In genomic region chr22:30386608-30386959, GRCh38 we compare ENCODE assay signal across 8 cellular contexts. TPM values are rescaled to one million over a fixed set of nuclear protein-coding genes. Genes with fewer than 3 reads are reported as not detected.
DNase-seq lines count a peak whose midpoint lies in the region; ATAC-seq and TF ChIP-seq lines count a peak whose summit lies in the region.

No MANE protein-coding gene starts in this region.

- TF ChIP-seq RAD21 in IMR-90 (IDR thresholded peaks at IDR 0.05; ENCODE audit: low read length): no peak

- peak overlapping the region; percentile 98 for H2AK9ac ChIP-seq in IMR-90 (replicated peaks; ENCODE audit: low read depth, low read length, poor library complexity)

- peak overlapping the region; percentile 97 for H4K8ac ChIP-seq in IMR-90 (ENCODE audit: low read depth in 2 of 2, low read length in 2 of 2)

- H3K27me3 ChIP-seq in IMR-90 (ENCODE audit: control insufficient read depth, insufficient read depth, low read length): no peaks in the 10 kb centered on the region

- H3K36me3 ChIP-seq in IMR-90 (ENCODE audit: control insufficient read depth, insufficient read depth, low read length): peaks cover 22% of the 10 kb centered on the region

- POLR2A ChIA-PET in IMR-90 (lab: Charles Lee; ENCODE audit: unreplicated experiment): no interaction called here
- POLR2A ChIA-PET in naive thymus-derived CD8-positive, alpha-beta T cell (lab: Charles Lee): interaction anchor here (1.2 to 14.3 kb wide), 6 partner anchors 30 to 123 kb away, joined by 4 to 198 read pairs (median 8); partner anchors contain the start of genes CASTOR1, CCDC157, MTFP1 and SF3A1

- H3K9me1 ChIP-seq in IMR-90 (ENCODE audit: insufficient read depth, low read length): peaks cover 7% of the 10 kb centered on the region

- in situ Hi-C loops in IMR-90 (cut with MboI; ENCODE audit: low sequenced_read_pairs): no loop called here

- intact Hi-C loops in IMR-90 (cut with micrococcal nuclease): loop anchor here (2.0 kb wide), 3 partner anchors 36 to 278 kb away; no protein-coding TSS in a partner anchor

- no peaks in the 10 kb centered on the region for H3K36me3 Mint-ChIP-seq in naive thymus-derived CD8-positive, alpha-beta T cell

- CTCF ChIA-PET in IMR-90 (lab: Yijun Ruan, JAX): no interaction called here

- TF ChIP-seq CTCF in AG10803 (conservative IDR thresholded peaks at IDR 0.05; ENCODE audit: low read length): no peak; the same call in 1 of the 2 replicates
- no peak for TF ChIP-seq CTCF in IMR-90 (conservative IDR thresholded peaks at IDR 0.05; ENCODE audit: low read depth, low read length)
- TF ChIP-seq CTCF in coronary artery (IDR thresholded peaks at IDR 0.05): no peak

- peak overlapping the region; percentile 62 for H4K5ac ChIP-seq in IMR-90 (ENCODE audit: low read depth, low read length)

- TF ChIP-seq POLR2A in IMR-90 (IDR thresholded peaks at IDR 0.05; ENCODE audit: low read depth, low read length): no peak

- ATAC-seq in IMR-90 (ENCODE audit: low read depth): peak; percentile 1; the same call in 1 of the 2 replicates
- ATAC-seq in naive thymus-derived CD8-positive, alpha-beta T cell: no peak
- no peak for ATAC-seq in HG02610 (IDR thresholded peaks at IDR 0.05; ENCODE audit: unreplicated experiment)
- no peak for ATAC-seq in GM19324 (IDR thresholded peaks at IDR 0.05; ENCODE audit: low FRiP score, unreplicated experiment)

- H3K27me3 Mint-ChIP-seq in naive thymus-derived CD8-positive, alpha-beta T cell: no peaks in the 10 kb centered on the region

- H2AFZ ChIP-seq in IMR-90 (replicated peaks; ENCODE audit: low read length, poor library complexity): peak overlapping the region; percentile 99

- peak overlapping the region; percentile 93 for H3K9ac ChIP-seq in IMR-90 (ENCODE audit: low read depth, low read length)

- dilution Hi-C loops in IMR-90 (cut with HindIII; ENCODE audit: low sequenced_read_pairs, unreplicated experiment): no loop called here

- H3K14ac ChIP-seq in IMR-90 (replicated peaks; ENCODE audit: low read depth, low read length): peak overlapping the region; percentile 98

- H4K91ac ChIP-seq in IMR-90 (ENCODE audit: insufficient read depth, low read depth, low read length): peak overlapping the region; percentile 81

- H3K18ac ChIP-seq in IMR-90 (ENCODE audit: low read depth, low read length): peak overlapping the region; percentile 24

- H3K4me3 ChIP-seq in AG10803 (ENCODE audit: low read length): peak overlapping the region; percentile 74
- peak overlapping the region; percentile 75 for H3K4me3 ChIP-seq in IMR-90 (ENCODE audit: insufficient read depth, low read depth, low read length)
- peak overlapping the region; percentile 78 for H3K4me3 ChIP-seq in coronary artery

- H3K4me1 ChIP-seq in IMR-90 (ENCODE audit: control insufficient read depth, insufficient read depth, low read length): peaks cover 12% of the 10 kb centered on the region

- H3K27ac ChIP-seq in IMR-90 (ENCODE audit: insufficient read depth, low read length) (peak overlapping the region; percentile 85), coronary artery (peak overlapping the region; percentile 50 to 93)

- H3K4me3 Mint-ChIP-seq in naive thymus-derived CD8-positive, alpha-beta T cell: peak overlapping the region; percentile 61 to 91 (median 75)

- H4K20me1 ChIP-seq in IMR-90 (ENCODE audit: insufficient read depth, low read length): no peaks in the 10 kb centered on the region

- peak overlapping the region; percentile 70; the same call in 1 of the 2 replicates for H2BK120ac ChIP-seq in IMR-90 (ENCODE audit: low read depth, low read length)

- no peaks in the 10 kb centered on the region for H3K9me3 ChIP-seq in IMR-90 (ENCODE audit: control insufficient read depth, insufficient read depth, low read length)

- peaks cover 12 to 21% (median 18%) of the 10 kb centered on the region in 4 donors for H3K4me1 Mint-ChIP-seq in naive thymus-derived CD8-positive, alpha-beta T cell

- peak overlapping the region; percentile 96 for H3K4me2 ChIP-seq in IMR-90 (ENCODE audit: low read depth, low read length)

- BruUV-seq in IMR-90 (replicated peaks; lab: Mats Ljungman, UMichigan): no TSS peak

- H3K4ac ChIP-seq in IMR-90 (ENCODE audit: low read depth, low read length): peak overlapping the region; percentile 92

- H3K79me1 ChIP-seq in IMR-90 (ENCODE audit: low read depth in 1 of 2, low read length in 2 of 2): peaks cover 11 to 17% of the 10 kb centered on the region in 2 experiments

- no peak overlapping the region for H2BK15ac ChIP-seq in IMR-90 (ENCODE audit: low read depth, low read length)

- peak overlapping the region; percentile 99 for H2AK5ac ChIP-seq in IMR-90 (ENCODE audit: low read depth, low read length)

- DNase-seq in AG10803 (ENCODE audit: low read depth): no peak
- no peak for DNase-seq in IMR-90
- peak; percentile 79 for DNase-seq in coronary artery (ENCODE audit: low spot score)
- DNase-seq in naive thymus-derived CD8-positive, alpha-beta T cell: no peak
- DNase-seq in NCI-H1436 treated with DMSO at 0.1 percent for 48 hours (lab: John Stamatoyannopoulos, UW): no peak
- no peak for DNase-seq in NCI-H187 treated with DMSO at 0.1 percent for 48 hours (lab: John Stamatoyannopoulos, UW)

- peak overlapping the region; percentile 59 for H3K56ac ChIP-seq in IMR-90 (ENCODE audit: extremely low read depth, insufficient read depth, low read length)

- H3K9me3 Mint-ChIP-seq in naive thymus-derived CD8-positive, alpha-beta T cell: no peaks in the 10 kb centered on the region

- peak overlapping the region; percentile 64; the same call in 1 of the 2 replicates for H3K23ac ChIP-seq in IMR-90 (ENCODE audit: low read depth, low read length)

- 50% methylated on average over 4 of the region's 10 CpGs; no CpG with 5 or more reads in 1 of the 2 experiments for WGBS in IMR-90 (ENCODE audit: extremely low coverage in 2 of 2, insufficient read length in 1 of 2), 2 experiments

- peak overlapping the region; percentile 66 for H2BK5ac ChIP-seq in IMR-90 (ENCODE audit: low read depth, low read length, poor library complexity, severe bottlenecking)

- no peak overlapping the region for H2BK20ac ChIP-seq in IMR-90 (ENCODE audit: low read depth, low read length)

- H3K27ac Mint-ChIP-seq in naive thymus-derived CD8-positive, alpha-beta T cell: peak overlapping the region in 5 of 10 donors; percentile 1 to 88 (median 55)

TF ChIP-seq in IMR-90, 13 proteins besides CTCF, POLR2A, EP300 and RAD21:
- TF ChIP-seq MAZ (IDR thresholded peaks at IDR 0.05; ENCODE audit: borderline replicate concordance, low read depth, low read length): no peak
- TF ChIP-seq RCOR1 (IDR thresholded peaks at IDR 0.05; ENCODE audit: insufficient replicate concordance, low read length): no peak
- TF ChIP-seq ELK1 (IDR thresholded peaks at IDR 0.05; ENCODE audit: borderline replicate concordance, low read depth, low read length): no peak

RNA-seq across cellular contexts. Expression of gene RNF215, which starts 0.6 kb away (rescaled TPM):
- total RNA-seq in IMR-90 (2012; rRNA removed): 13.6 and 15.8 TPM in 2 replicates
- polyA plus RNA-seq in IMR-90 (2012; rRNA removed): 21.4 and 21.9 TPM in 2 replicates
- 12.5 and 16.5 TPM in 2 replicates for polyA plus RNA-seq in IMR-90 (2012; cell fraction: cytosol; rRNA removed)
- 74.1 and 148 TPM in 2 replicates for polyA plus RNA-seq in IMR-90 (2012; cell fraction: nucleus; rRNA removed; ENCODE audit: low replicate concordance)
- total RNA-seq in naive thymus-derived CD8-positive, alpha-beta T cell: 1 to 10 TPM; 5.6 to 6.2 TPM
- under 1 TPM; 0.14 to 0.44 (median 0.39) TPM for polyA plus RNA-seq in naive thymus-derived CD8-positive, alpha-beta T cell

RNA-seq across cellular contexts. Expression of gene SEC14L2, which starts 10.2 kb away (rescaled TPM):
- 37.8 and 54.8 TPM in 2 replicates for total RNA-seq in IMR-90 (2012; rRNA removed)
- polyA plus RNA-seq in IMR-90 (2012; rRNA removed): 24.0 and 38.7 TPM in 2 replicates
- polyA plus RNA-seq in IMR-90 (2012; cell fraction: cytosol; rRNA removed): 10.1 and 20.7 TPM in 2 replicates
- 57.9 and 59.4 TPM in 2 replicates for polyA plus RNA-seq in IMR-90 (2012; cell fraction: nucleus; rRNA removed; ENCODE audit: low replicate concordance)
- total RNA-seq in naive thymus-derived CD8-positive, alpha-beta T cell: 10 to 100 TPM; 17.8 to 19.9 TPM
- polyA plus RNA-seq in naive thymus-derived CD8-positive, alpha-beta T cell: 10 to 100 TPM; 16.8 to 25.9 (median 22.5) TPM

RNA-seq across cellular contexts. Expression of gene CCDC157, which starts 29.8 kb away (rescaled TPM):
- 0.83 and 0.90 TPM in 2 replicates for total RNA-seq in IMR-90 (2012; rRNA removed)
- 2.2 and 2.6 TPM in 2 replicates for polyA plus RNA-seq in IMR-90 (2012; rRNA removed)
- 2.1 and 2.8 TPM in 2 replicates for polyA plus RNA-seq in IMR-90 (2012; cell fraction: cytosol; rRNA removed)
- polyA plus RNA-seq in IMR-90 (2012; cell fraction: nucleus; rRNA removed; ENCODE audit: low replicate concordance): 3.1 and 7.3 TPM in 2 replicates
- 1 to 10 TPM; 2.8 to 4.1 TPM for total RNA-seq in naive thymus-derived CD8-positive, alpha-beta T cell
- polyA plus RNA-seq in naive thymus-derived CD8-positive, alpha-beta T cell: 1 to 10 TPM in 2 of 3 donors, under 1 TPM in 1; 0.66 to 2.5 (median 1.1) TPM

RNA-seq across cellular contexts. Expression of gene SF3A1, which starts 29.9 kb away (rescaled TPM):
- 36.9 and 49.7 TPM in 2 replicates for total RNA-seq in IMR-90 (2012; rRNA removed)
- 67.2 and 68.9 TPM in 2 replicates for polyA plus RNA-seq in IMR-90 (2012; rRNA removed)
- 118 and 156 TPM in 2 replicates for polyA plus RNA-seq in IMR-90 (2012; cell fraction: cytosol; rRNA removed)
- 109 and 114 TPM in 2 replicates for polyA plus RNA-seq in IMR-90 (2012; cell fraction: nucleus; rRNA removed; ENCODE audit: low replicate concordance)
- total RNA-seq in naive thymus-derived CD8-positive, alpha-beta T cell: 100 to 1,000 TPM; 313 to 314 TPM
- polyA plus RNA-seq in naive thymus-derived CD8-positive, alpha-beta T cell: 100 to 1,000 TPM in 1 of 3 donors, 10 to 100 TPM in 2; 66.5 to 119 (median 99.8) TPM

RNA-seq across cellular contexts. Expression of gene MTFP1, which starts 39.0 kb away (rescaled TPM):
- total RNA-seq in IMR-90 (2012; rRNA removed): 5.6 and 7.3 TPM in 2 replicates
- 7.7 and 8.1 TPM in 2 replicates for polyA plus RNA-seq in IMR-90 (2012; rRNA removed)
- 26.6 and 29.1 TPM in 2 replicates for polyA plus RNA-seq in IMR-90 (2012; cell fraction: cytosol; rRNA removed)
- 10.3 and 20.5 TPM in 2 replicates for polyA plus RNA-seq in IMR-90 (2012; cell fraction: nucleus; rRNA removed; ENCODE audit: low replicate concordance)
- total RNA-seq in naive thymus-derived CD8-positive, alpha-beta T cell: 10 to 100 TPM; 15.8 to 18.0 TPM
- polyA plus RNA-seq in naive thymus-derived CD8-positive, alpha-beta T cell: 10 to 100 TPM; 42.3 to 53.5 (median 50.0) TPM
